In the genomic region with DNA sequence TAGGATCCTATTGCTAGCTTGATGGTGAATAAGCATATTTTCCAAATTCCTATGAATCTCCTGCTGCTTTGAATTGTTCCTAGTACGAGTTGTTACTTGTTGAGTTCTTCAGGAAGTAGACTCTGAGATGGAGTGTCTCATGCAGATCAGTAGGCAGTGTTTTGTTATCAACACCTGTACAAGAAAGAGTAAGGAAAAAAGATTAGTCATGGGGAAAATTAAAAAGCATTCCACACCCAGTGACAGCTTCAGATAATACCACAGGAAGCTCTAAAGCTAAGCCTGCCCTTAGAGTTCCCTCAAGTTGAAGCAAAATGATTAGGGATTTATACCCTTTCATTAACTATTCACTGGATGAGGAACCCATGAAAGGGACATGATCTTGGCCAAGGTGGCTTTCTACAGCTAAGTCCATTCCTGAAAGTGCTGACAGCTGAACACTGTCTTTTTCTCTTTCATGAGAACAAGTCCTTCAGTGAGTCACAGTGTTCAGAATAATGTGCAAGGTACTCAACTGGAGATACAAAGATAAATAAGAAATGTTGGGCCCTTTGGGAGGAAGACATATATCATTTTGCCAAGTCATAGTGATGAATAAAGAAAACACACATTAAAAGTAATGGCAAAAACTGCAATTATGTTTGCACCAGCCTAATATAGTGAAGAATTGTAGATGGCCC, we compare ENCODE assay signal across 34 cellular contexts. TPM values are rescaled to one million over a fixed set of nuclear protein-coding genes. Genes with fewer than 3 reads are reported as not detected.
A peak's percentile ranks its signal among the peaks of the same experiment; 100 is the strongest.
DNase-seq lines count a peak whose midpoint lies in the region; ATAC-seq and TF ChIP-seq lines count a peak whose summit lies in the region.
"Had no signal": no experiment of that assay in that cellular context is flagged by ENCODE, and none has a peak within 500 bp of the region (broad histone marks: within the 10 kb centered on the region; RNA-seq: fewer than 3 reads in every experiment).

No MANE protein-coding gene starts in this region.

- peaks cover 29% of the 10 kb centered on the region for H3F3A ChIP-seq in SK-N-SH (replicated peaks; ENCODE audit: insufficient read depth)

- peak; percentile 24 for DNase-seq in HCEC 1CT
- DNase-seq in SK-N-SH = no peak
- no peak for DNase-seq in osteoblast (ENCODE audit: insufficient read length, low spot score, missing footprints)
- no peak for DNase-seq in vagina (ENCODE audit: extremely low spot score in 2 of 2)
- no peak for DNase-seq in GM20000 (ENCODE audit: low spot score)
- no peak for DNase-seq in gastrocnemius medialis
- DNase-seq: activated CD4-positive, alpha-beta T cell treated with anti-CD3 and anti-CD28 coated beads for 48 hours; activated CD8-positive, alpha-beta memory T cell treated with anti-CD3 and anti-CD28 coated beads for 24 hours; activated effector memory CD4-positive, alpha-beta T cell treated with anti-CD3 and anti-CD28 coated beads, Interleukin-2, amount 50 U/mL, for 16 hours; activated naive CD8-positive, alpha-beta T cell treated with anti-CD3 and anti-CD28 coated beads for 36 hours; Calu3; cerebellar nuclear complex; GOT3; hippocampal formation; immature natural killer cell; KG1; left ventricle myocardium inferior; MV-4-11; naive B cell; NCI-H146; NCI-H2107; NCI-H446 treated with DMSO at 0.1 percent for 48 hours; NCI-H82; sigmoid colon; stimulated activated naive CD4-positive, alpha-beta T cell; T-helper 9 cell; WERI-Rb-1 had no signal

- H3K9me2 ChIP-seq in SK-N-SH = no peaks in the 10 kb centered on the region

- intact Hi-C loops in vagina (cut with DNase I) = no loop called here
- intact Hi-C loops in gastrocnemius medialis (cut with DNase I; ENCODE audit: low total_unique reads) = no loop called here

- no peaks in the 10 kb centered on the region for H3K36me3 ChIP-seq in SK-N-SH (replicated peaks in 1 of 2; ENCODE audit: control insufficient read depth in 1 of 2, insufficient read depth in 2 of 2, low read length in 1 of 2)
- no peaks in the 10 kb centered on the region for H3K36me3 ChIP-seq in osteoblast (ENCODE audit: insufficient read depth, low read length)
- H3K36me3 ChIP-seq in vagina = no peaks in the 10 kb centered on the region
- no peaks in the 10 kb centered on the region for H3K36me3 ChIP-seq in gastrocnemius medialis
- H3K36me3 ChIP-seq: left ventricle myocardium inferior, prostate gland, sigmoid colon, WERI-Rb-1 had no signal

- WGBS in SK-N-SH (ENCODE audit: low lambda C conversion rate) = 61% methylated on average over 1 of the region's 1 CpG

- TF ChIP-seq POLR2A in vagina (IDR thresholded peaks at IDR 0.05) = no peak
- TF ChIP-seq POLR2A in gastrocnemius medialis (IDR thresholded peaks at IDR 0.05) = no peak

- TF ChIP-seq CTCF in SK-N-SH (IDR thresholded peaks at IDR 0.05) = no peak
- TF ChIP-seq CTCF in osteoblast (IDR thresholded peaks at IDR 0.05; ENCODE audit: extremely low read depth, low read depth, low read length) = no peak
- no peak for TF ChIP-seq CTCF in vagina (IDR thresholded peaks at IDR 0.05)
- no peak for TF ChIP-seq CTCF in GM20000 (IDR thresholded peaks at IDR 0.05; ENCODE audit: extremely low read depth, missing control alignments)
- no peak for TF ChIP-seq CTCF in gastrocnemius medialis (IDR thresholded peaks at IDR 0.05 in 4 of 5, conservative IDR thresholded peaks at IDR 0.05 in 1 of 5)

- POLR2A ChIA-PET in SK-N-SH (lab: Yijun Ruan, JAX) = no interaction called here

- no peak for TF ChIP-seq RAD21 in SK-N-SH (IDR thresholded peaks at IDR 0.05; ENCODE audit: low read length)

- H3K4me3 ChIP-seq in SK-N-SH (ENCODE audit: low read depth in 2 of 2, low read length in 1 of 2) (no peak overlapping the region), osteoblast (ENCODE audit: insufficient read depth, low read length) (no peak overlapping the region), vagina (no peak overlapping the region), gastrocnemius medialis (no peak overlapping the region)
- H3K4me3 ChIP-seq: left ventricle myocardium inferior, prostate gland, sigmoid colon had no signal

- H3K79me2 ChIP-seq in SK-N-SH (ENCODE audit: insufficient read depth) (no peaks in the 10 kb centered on the region), osteoblast (ENCODE audit: insufficient read depth, low read length) (no peaks in the 10 kb centered on the region)

- TF ChIP-seq EP300 in SK-N-SH (IDR thresholded peaks at IDR 0.05; ENCODE audit: borderline replicate concordance in 1 of 2, low read depth in 1 of 2, low read length in 1 of 2) = no peak

- H2AFZ ChIP-seq in SK-N-SH (ENCODE audit: low read depth) = no peak overlapping the region
- H2AFZ ChIP-seq in osteoblast (ENCODE audit: low read length) = peak overlapping the region; percentile 2

- H3K4me2 ChIP-seq in SK-N-SH (no peak overlapping the region), osteoblast (ENCODE audit: insufficient read depth, low read length) (peak overlapping the region; percentile 29)

- H4K20me1 ChIP-seq in SK-N-SH (ENCODE audit: insufficient read depth) (no peaks in the 10 kb centered on the region), osteoblast (ENCODE audit: insufficient read depth, low read length) (no peaks in the 10 kb centered on the region)

- no peak overlapping the region for H3K9ac ChIP-seq in SK-N-SH

- peak; percentile 84 for ATAC-seq in esophagus mucosa
- no peak for ATAC-seq in GM21528 (IDR thresholded peaks at IDR 0.05; ENCODE audit: low FRiP score, unreplicated experiment)
- ATAC-seq in gastrocnemius medialis = no peak

- H3K9me3 ChIP-seq in SK-N-SH (no peaks in the 10 kb centered on the region), osteoblast (ENCODE audit: low read depth, low read length) (no peaks in the 10 kb centered on the region), vagina (no peaks in the 10 kb centered on the region), gastrocnemius medialis (no peaks in the 10 kb centered on the region)
- H3K9me3 ChIP-seq: left ventricle myocardium inferior, prostate gland, sigmoid colon had no signal

- H3K27me3 ChIP-seq in SK-N-SH (ENCODE audit: insufficient read depth) (no peaks in the 10 kb centered on the region), osteoblast (ENCODE audit: insufficient read depth, low read length) (no peaks in the 10 kb centered on the region), vagina (no peaks in the 10 kb centered on the region), gastrocnemius medialis (no peaks in the 10 kb centered on the region)
- H3K27me3 ChIP-seq: sigmoid colon had no signal

- H3K27ac ChIP-seq in SK-N-SH (ENCODE audit: low read depth in 2 of 2, low read length in 1 of 2) (peak overlapping the region in 1 of 2 experiments; percentile 54; a peak in 2 of 4 replicates), osteoblast (ENCODE audit: low read depth, low read length) (peak overlapping the region; percentile 18), vagina (no peak overlapping the region), gastrocnemius medialis (no peak overlapping the region)
- H3K27ac ChIP-seq: left ventricle myocardium inferior, prostate gland, sigmoid colon, WERI-Rb-1 had no signal

- CTCF ChIA-PET in SK-N-SH (lab: Yijun Ruan, JAX) = interaction anchor here (0.8 kb wide), 1 partner anchor 51 kb away, joined by 3 read pairs; no protein-coding TSS in a partner anchor

- peaks cover 0 to 19% of the 10 kb centered on the region in 2 experiments for H3K4me1 ChIP-seq in SK-N-SH (ENCODE audit: control insufficient read depth in 1 of 2, insufficient read depth in 2 of 2, low read depth in 1 of 2, low read length in 1 of 2)
- peaks cover 31% of the 10 kb centered on the region for H3K4me1 ChIP-seq in osteoblast (ENCODE audit: insufficient read depth, low read length)
- H3K4me1 ChIP-seq in vagina = no peaks in the 10 kb centered on the region
- H3K4me1 ChIP-seq in gastrocnemius medialis = no peaks in the 10 kb centered on the region
- H3K4me1 ChIP-seq: left ventricle myocardium inferior, prostate gland had no signal

- in situ Hi-C loops in gastrocnemius medialis (cut with MboI; ENCODE audit: low sequenced_read_pairs in 4 of 4) = no loop called here

TF ChIP-seq in SK-N-SH, 30 proteins besides CTCF, POLR2A, EP300 and RAD21 (continues in another document):
- no peak for TF ChIP-seq EZH2phosphoT487 (IDR thresholded peaks at IDR 0.05; ENCODE audit: borderline replicate concordance, low read depth)
- no peak for TF ChIP-seq NRF1 (IDR thresholded peaks at IDR 0.05; ENCODE audit: low read depth, low read length)
- TF ChIP-seq, protein P1, sequence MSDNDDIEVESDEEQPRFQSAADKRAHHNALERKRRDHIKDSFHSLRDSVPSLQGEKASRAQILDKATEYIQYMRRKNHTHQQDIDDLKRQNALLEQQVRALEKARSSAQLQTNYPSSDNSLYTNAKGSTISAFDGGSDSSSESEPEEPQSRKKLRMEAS (IDR thresholded peaks at IDR 0.05; ENCODE audit: low read depth) = no peak
- TF ChIP-seq ELF1 (IDR thresholded peaks at IDR 0.05) = no peak
- TF ChIP-seq, protein P2, sequence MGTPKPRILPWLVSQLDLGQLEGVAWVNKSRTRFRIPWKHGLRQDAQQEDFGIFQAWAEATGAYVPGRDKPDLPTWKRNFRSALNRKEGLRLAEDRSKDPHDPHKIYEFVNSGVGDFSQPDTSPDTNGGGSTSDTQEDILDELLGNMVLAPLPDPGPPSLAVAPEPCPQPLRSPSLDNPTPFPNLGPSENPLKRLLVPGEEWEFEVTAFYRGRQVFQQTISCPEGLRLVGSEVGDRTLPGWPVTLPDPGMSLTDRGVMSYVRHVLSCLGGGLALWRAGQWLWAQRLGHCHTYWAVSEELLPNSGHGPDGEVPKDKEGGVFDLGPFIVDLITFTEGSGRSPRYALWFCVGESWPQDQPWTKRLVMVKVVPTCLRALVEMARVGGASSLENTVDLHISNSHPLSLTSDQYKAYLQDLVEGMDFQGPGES (IDR thresholded peaks at IDR 0.05; ENCODE audit: low read depth, low read length) = no peak
- TF ChIP-seq RXRA (IDR thresholded peaks at IDR 0.05; ENCODE audit: borderline replicate concordance, low read depth) = no peak
- no peak for TF ChIP-seq FOSL2 (IDR thresholded peaks at IDR 0.05; ENCODE audit: borderline replicate concordance, low read depth)
- 0 out of 2 replicates have a peak, but pooled peaks have one; percentile 12 for TF ChIP-seq JUND (IDR thresholded peaks at IDR 0.05)
- TF ChIP-seq TEAD4 (IDR thresholded peaks at IDR 0.05; ENCODE audit: borderline replicate concordance, insufficient read depth) = no peak
- TF ChIP-seq YY1 (IDR thresholded peaks at IDR 0.05; ENCODE audit: low read depth) = no peak
- TF ChIP-seq NFIC (IDR thresholded peaks at IDR 0.05; ENCODE audit: borderline replicate concordance) = no peak
- TF ChIP-seq MEF2A (IDR thresholded peaks at IDR 0.05; ENCODE audit: borderline replicate concordance, low read depth) = no peak
- TF ChIP-seq TCF12 (IDR thresholded peaks at IDR 0.05) = 0 out of 2 replicates have a peak, but pooled peaks have one; percentile 10
- TF ChIP-seq RFX5 (IDR thresholded peaks at IDR 0.05; ENCODE audit: low read length) = no peak

RNA-seq across cellular contexts. Expression of a gene that starts 49.1 kb away (rescaled TPM):
- not detected in 2 replicates for polyA plus RNA-seq in SK-N-SH (2012; rRNA removed)
- not detected in 2 replicates for polyA plus RNA-seq in SK-N-SH (2012; cell fraction: cytosol; rRNA removed)
- not detected in 2 replicates for polyA plus RNA-seq in SK-N-SH (2012; cell fraction: nucleus; rRNA removed)
- not detected for total RNA-seq in esophagus mucosa
- total RNA-seq in osteoblast = not detected in 2 replicates
- total RNA-seq in vagina = not detected
- total RNA-seq in gastrocnemius medialis = not detected
- total RNA-seq: activated naive CD8-positive, alpha-beta T cell treated with anti-CD3 and anti-CD28 coated beads for 36 hours; Calu3; frontal cortex; left ventricle myocardium inferior; mesothelial cell of epicardium; sigmoid colon; temporal lobe had no signal
- polyA plus RNA-seq: CD14-positive monocyte, immature natural killer cell, sigmoid colon had no signal
